ENCODE assay signal across 19 cellular contexts in genomic region chr20:3677733-3678132, GRCh38. TPM values are rescaled to one million over a fixed set of nuclear protein-coding genes. Genes with fewer than 3 reads are reported as not detected.
DNase-seq lines count a peak whose midpoint lies in the region; ATAC-seq and TF ChIP-seq lines count a peak whose summit lies in the region.
"Had no signal": no experiment of that assay in that cellular context is flagged by ENCODE, and none has a peak within 500 bp of the region (broad histone marks: within the 10 kb centered on the region; RNA-seq: fewer than 3 reads in every experiment).

No MANE protein-coding gene starts in this region.

- H3K9ac ChIP-seq in OCI-LY3 (ENCODE audit: low read length): no peak overlapping the region

- no peaks in the 10 kb centered on the region for H3K36me3 Mint-ChIP-seq in activated T-helper 17 cell treated with anti-CD3 and anti-CD28 coated beads, Interleukin-2, amount 50 U/mL, for 72 hours (ENCODE audit: low read depth)
- H3K36me3 Mint-ChIP-seq: activated naive CD4-positive, alpha-beta T cell treated with anti-CD3 and anti-CD28 coated beads, Interleukin-2, amount 10 ng/mL, durations not matched to agents 7 days and 5 days had no signal

- no peaks in the 10 kb centered on the region for H3K79me2 ChIP-seq in OCI-LY3 (ENCODE audit: low read length)

- no peak overlapping the region for H3K4me2 ChIP-seq in OCI-LY3 (ENCODE audit: low read length)

- H3K36me3 ChIP-seq in OCI-LY3 (replicated peaks; ENCODE audit: low read depth, low read length): no peaks in the 10 kb centered on the region
- H3K36me3 ChIP-seq in esophagus squamous epithelium: peaks cover 0 to 8% (median 0%) of the 10 kb centered on the region in 3 donors

- ATAC-seq in HG02870 (IDR thresholded peaks at IDR 0.05; ENCODE audit: unreplicated experiment): no peak
- ATAC-seq in activated T-helper 17 cell treated with anti-CD3 and anti-CD28 coated beads, Interleukin-2, amount 50 U/mL, for 72 hours (replicated peaks): no peak
- ATAC-seq: activated CD8-positive, alpha-beta T cell treated with anti-CD3 and anti-CD28 coated beads for 36 hours; HCT116 had no signal

- intact Hi-C loops in esophagus squamous epithelium (cut with DNase I): loop anchor here (5.0 to 10.0 kb wide), 2 partner anchors 35 to 407 kb away; partner anchors contain the start of gene SIGLEC1

- no peak overlapping the region for H3K27ac ChIP-seq in OCI-LY3 (ENCODE audit: low read length)
- peak overlapping the region; percentile 24 to 91 (median 84) for H3K27ac ChIP-seq in esophagus squamous epithelium
- no peak overlapping the region for H3K27ac ChIP-seq in substantia nigra (ENCODE audit: low read depth, low read length, poor library complexity, severe bottlenecking)

- TF ChIP-seq CTCF in OCI-LY3 (IDR thresholded peaks at IDR 0.05; ENCODE audit: low read depth, low read length): no peak
- TF ChIP-seq CTCF in esophagus squamous epithelium (IDR thresholded peaks at IDR 0.05): no peak

- no peak overlapping the region for H3K27ac Mint-ChIP-seq in activated T-helper 17 cell treated with anti-CD3 and anti-CD28 coated beads, Interleukin-2, amount 50 U/mL, for 72 hours
- H3K27ac Mint-ChIP-seq: activated CD8-positive, alpha-beta T cell treated with anti-CD3 and anti-CD28 coated beads for 36 hours; activated naive CD4-positive, alpha-beta T cell treated with anti-CD3 and anti-CD28 coated beads, Interleukin-2, amount 10 ng/mL, durations not matched to agents 7 days and 5 days; CD14-positive monocyte had no signal

- H4K20me1 ChIP-seq in OCI-LY3 (ENCODE audit: insufficient read depth, low read length): no peaks in the 10 kb centered on the region

- DNase-seq in esophagus squamous epithelium (lab: John Stamatoyannopoulos, UW) (no peak), medulla oblongata (ENCODE audit: extremely low spot score) (peak; percentile 47), substantia nigra (lab: John Stamatoyannopoulos, UW) (peak in 37 of 49 donors; percentile 6 to 67 (median 32)), SW 1271 (lab: John Stamatoyannopoulos, UW) (no peak)
- DNase-seq in stimulated activated CD4-positive, alpha-beta T cell treated with anti-CD3 and anti-CD28 coated beads, Interleukin-2, amount 100 ng/mL, for 48 hours: no peak
- DNase-seq: activated CD8-positive, alpha-beta T cell treated with anti-CD3 and anti-CD28 coated beads for 36 hours; activated naive CD4-positive, alpha-beta T cell treated with anti-CD3 and anti-CD28 coated beads, Interleukin-2, amount 10 ng/mL, durations not matched to agents 7 days and 5 days; GF-D8; NCI-H1417; NCI-H524; stimulated activated naive CD4-positive, alpha-beta T cell; T1000 had no signal

- H3K4me3 Mint-ChIP-seq in activated T-helper 17 cell treated with anti-CD3 and anti-CD28 coated beads, Interleukin-2, amount 50 U/mL, for 72 hours: no peak overlapping the region
- H3K4me3 Mint-ChIP-seq: activated CD8-positive, alpha-beta T cell treated with anti-CD3 and anti-CD28 coated beads for 36 hours; activated naive CD4-positive, alpha-beta T cell treated with anti-CD3 and anti-CD28 coated beads, Interleukin-2, amount 10 ng/mL, durations not matched to agents 7 days and 5 days; CD14-positive monocyte had no signal

- no peak for TF ChIP-seq POLR2A in esophagus squamous epithelium (IDR thresholded peaks at IDR 0.05)

- H3K27me3 Mint-ChIP-seq in activated T-helper 17 cell treated with anti-CD3 and anti-CD28 coated beads, Interleukin-2, amount 50 U/mL, for 72 hours: peaks cover 47% of the 10 kb centered on the region

- 53 to 65% methylated on average over 6 of the region's 8 CpGs for WGBS in esophagus squamous epithelium, 2 donors

- peaks cover 9% of the 10 kb centered on the region for H3K4me1 Mint-ChIP-seq in activated T-helper 17 cell treated with anti-CD3 and anti-CD28 coated beads, Interleukin-2, amount 50 U/mL, for 72 hours

- H3K9me3 ChIP-seq in OCI-LY3 (ENCODE audit: insufficient read depth, low read length) (no peaks in the 10 kb centered on the region), esophagus squamous epithelium (no peaks in the 10 kb centered on the region)

- H3K27me3 ChIP-seq in OCI-LY3 (ENCODE audit: low read depth, low read length) (peaks cover 24% of the 10 kb centered on the region), esophagus squamous epithelium (peaks cover 0 to 94% (median 10%) of the 10 kb centered on the region in 4 donors)

- H3K4me3 ChIP-seq in OCI-LY3 (ENCODE audit: low read length) (no peak overlapping the region), esophagus squamous epithelium (no peak overlapping the region)

- no peaks in the 10 kb centered on the region for H3K9me3 Mint-ChIP-seq in activated T-helper 17 cell treated with anti-CD3 and anti-CD28 coated beads, Interleukin-2, amount 50 U/mL, for 72 hours
- H3K9me3 Mint-ChIP-seq: activated CD8-positive, alpha-beta T cell treated with anti-CD3 and anti-CD28 coated beads for 36 hours; activated naive CD4-positive, alpha-beta T cell treated with anti-CD3 and anti-CD28 coated beads, Interleukin-2, amount 10 ng/mL, durations not matched to agents 7 days and 5 days had no signal

- peak overlapping the region; percentile 29; the same call in 1 of the 2 replicates for H2AFZ ChIP-seq in OCI-LY3 (ENCODE audit: low read depth, low read length)

- H3K4me1 ChIP-seq in OCI-LY3 (ENCODE audit: low read length): peaks cover 4% of the 10 kb centered on the region
- peaks cover 15 to 65% (median 30%) of the 10 kb centered on the region in 3 donors for H3K4me1 ChIP-seq in esophagus squamous epithelium

RNA-seq across cellular contexts. Expression of gene ADAM33, which starts 4.1 kb away (rescaled TPM):
- total RNA-seq in esophagus squamous epithelium: 10 to 100 TPM in 1 of 4 donors, 1 to 10 TPM in 3; 2.4 to 27.7 (median 6.4) TPM
- total RNA-seq in activated T-helper 17 cell treated with anti-CD3 and anti-CD28 coated beads, Interleukin-2, amount 50 U/mL, for 72 hours: not detected
- total RNA-seq: activated CD8-positive, alpha-beta T cell treated with anti-CD3 and anti-CD28 coated beads for 36 hours had no signal

RNA-seq across cellular contexts. Expression of gene GFRA4, which starts 14.5 kb away (rescaled TPM):
- not detected for total RNA-seq in esophagus squamous epithelium
- total RNA-seq in activated T-helper 17 cell treated with anti-CD3 and anti-CD28 coated beads, Interleukin-2, amount 50 U/mL, for 72 hours: not detected
- total RNA-seq: activated CD8-positive, alpha-beta T cell treated with anti-CD3 and anti-CD28 coated beads for 36 hours; frontal cortex; liver had no signal

RNA-seq across cellular contexts. Expression of gene SIGLEC1, which starts 34.7 kb away (rescaled TPM):
- 1 to 10 TPM in 2 of 4 donors, under 1 TPM in 2; 0.11 to 6.9 (median 1.8) TPM for total RNA-seq in esophagus squamous epithelium
- not detected for total RNA-seq in activated T-helper 17 cell treated with anti-CD3 and anti-CD28 coated beads, Interleukin-2, amount 50 U/mL, for 72 hours
- total RNA-seq: activated CD8-positive, alpha-beta T cell treated with anti-CD3 and anti-CD28 coated beads for 36 hours had no signal

RNA-seq across cellular contexts. Expression of gene HSPA12B, which starts 54.8 kb away (rescaled TPM):
- 1 to 10 TPM in 2 of 4 donors, under 1 TPM in 2; 0.64 to 4.6 (median 1.8) TPM for total RNA-seq in esophagus squamous epithelium
- total RNA-seq in activated T-helper 17 cell treated with anti-CD3 and anti-CD28 coated beads, Interleukin-2, amount 50 U/mL, for 72 hours: not detected
- total RNA-seq: activated CD8-positive, alpha-beta T cell treated with anti-CD3 and anti-CD28 coated beads for 36 hours had no signal

Comparison
In these comparisons a context has a peak if more than half of its experiments do, and no peak if none do; other contexts are left out.
1. H3K27ac ChIP-seq: peak in esophagus squamous epithelium (4 of 4); none in OCI-LY3 (single experiment) and substantia nigra (single experiment).
2. DNase-seq: peak in medulla oblongata (single experiment) and substantia nigra (37 of 49); none in esophagus squamous epithelium (single experiment), stimulated activated CD4-positive, alpha-beta T cell treated with anti-CD3 and anti-CD28 coated beads, Interleukin-2, amount 100 ng/mL, for 48 hours (0 of 2) and SW 1271 (0 of 2).